25 cellular contexts compared by ENCODE assay signal in the genomic region with DNA sequence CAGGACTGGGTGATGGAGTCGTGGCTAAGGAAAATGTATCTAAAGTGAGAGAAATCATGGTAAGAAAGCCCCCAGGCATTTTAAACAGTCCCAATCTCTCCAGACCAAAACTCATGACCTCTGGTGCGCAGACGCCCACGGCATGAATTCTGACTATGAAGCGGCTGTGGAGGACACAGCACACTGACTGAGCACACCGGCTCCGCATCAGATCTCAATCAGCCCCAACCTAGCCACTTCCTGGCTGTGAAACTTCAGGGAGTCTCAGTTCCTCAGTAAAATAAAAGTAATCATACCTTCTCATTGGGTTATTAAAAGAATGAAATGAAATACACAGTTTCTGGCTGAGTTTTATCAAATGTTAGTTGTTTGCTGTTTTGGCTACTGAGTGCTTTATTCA. TPM values are rescaled to one million over a fixed set of nuclear protein-coding genes. Genes with fewer than 3 reads are reported as not detected.
A peak's percentile ranks its signal among the peaks of the same experiment; 100 is the strongest.
DNase-seq lines count a peak whose midpoint lies in the region; ATAC-seq and TF ChIP-seq lines count a peak whose summit lies in the region.
"Had no signal": no experiment of that assay in that cellular context is flagged by ENCODE, and none has a peak within 500 bp of the region (broad histone marks: within the 10 kb centered on the region; RNA-seq: fewer than 3 reads in every experiment).

No MANE protein-coding gene starts in this region.

- intact Hi-C loops in CD8-positive, alpha-beta T cell (cut with DNase I, micrococcal nuclease): no loop called here

- no peaks in the 10 kb centered on the region for H3K9me3 ChIP-seq in CD4-positive, CD25-positive, alpha-beta regulatory T cell (ENCODE audit: control insufficient read depth in 2 of 2, low read length in 2 of 2)
- no peaks in the 10 kb centered on the region for H3K9me3 ChIP-seq in CD8-positive, alpha-beta T cell (ENCODE audit: low read length)
- H3K9me3 ChIP-seq: MG63, right lobe of liver, upper lobe of left lung had no signal

- peak overlapping the region; percentile 2 to 50 (median 34) for H3K27ac Mint-ChIP-seq in CD4-positive, CD25-positive, alpha-beta regulatory T cell
- peak overlapping the region; percentile 19 for H3K27ac Mint-ChIP-seq in CD8-positive, alpha-beta T cell
- peak overlapping the region; percentile 13 for H3K27ac Mint-ChIP-seq in activated CD8-positive, alpha-beta T cell treated with anti-CD3 and anti-CD28 coated beads, Interleukin-2, amount 10 ng/mL, durations not matched to agents 7 days and 5 days
- H3K27ac Mint-ChIP-seq: activated naive CD8-positive, alpha-beta T cell; neural progenitor cell had no signal

- peak in 1 of 2 donors; percentile 39 for ATAC-seq in CD4-positive, CD25-positive, alpha-beta regulatory T cell (ENCODE audit: low read depth in 2 of 2)
- ATAC-seq in CD8-positive, alpha-beta T cell: no peak
- peak; percentile 51 for ATAC-seq in HG02678 (IDR thresholded peaks at IDR 0.05; ENCODE audit: unreplicated experiment)
- no peak for ATAC-seq in activated CD8-positive, alpha-beta T cell treated with anti-CD3 and anti-CD28 coated beads, Interleukin-2, amount 10 ng/mL, durations not matched to agents 7 days and 5 days
- no peak for ATAC-seq in GM21786 (IDR thresholded peaks at IDR 0.05; ENCODE audit: unreplicated experiment)

- H3K4me1 Mint-ChIP-seq in CD4-positive, CD25-positive, alpha-beta regulatory T cell: peaks cover 11 to 34% (median 29%) of the 10 kb centered on the region in 4 donors
- peaks cover 31% of the 10 kb centered on the region for H3K4me1 Mint-ChIP-seq in CD8-positive, alpha-beta T cell (ENCODE audit: low read depth)
- H3K4me1 Mint-ChIP-seq in activated CD8-positive, alpha-beta T cell treated with anti-CD3 and anti-CD28 coated beads, Interleukin-2, amount 10 ng/mL, durations not matched to agents 7 days and 5 days (ENCODE audit: low read depth): peaks cover 21% of the 10 kb centered on the region

- CTCF ChIA-PET in CD8-positive, alpha-beta T cell (lab: Charles Lee): no interaction called here
- CTCF ChIA-PET in activated CD8-positive, alpha-beta T cell treated with anti-CD3 and anti-CD28 coated beads, Interleukin-2, amount 10 ng/mL, durations not matched to agents 7 days and 5 days (lab: Charles Lee): no interaction called here

- no peaks in the 10 kb centered on the region for H3K27me3 Mint-ChIP-seq in CD4-positive, CD25-positive, alpha-beta regulatory T cell
- H3K27me3 Mint-ChIP-seq in CD8-positive, alpha-beta T cell (ENCODE audit: low read depth): no peaks in the 10 kb centered on the region
- no peaks in the 10 kb centered on the region for H3K27me3 Mint-ChIP-seq in activated CD8-positive, alpha-beta T cell treated with anti-CD3 and anti-CD28 coated beads, Interleukin-2, amount 10 ng/mL, durations not matched to agents 7 days and 5 days (ENCODE audit: low read depth)
- H3K27me3 Mint-ChIP-seq: activated naive CD8-positive, alpha-beta T cell; central memory CD8-positive, alpha-beta T cell had no signal

- no peak overlapping the region for H3K4me3 Mint-ChIP-seq in CD4-positive, CD25-positive, alpha-beta regulatory T cell
- no peak overlapping the region for H3K4me3 Mint-ChIP-seq in CD8-positive, alpha-beta T cell
- no peak overlapping the region for H3K4me3 Mint-ChIP-seq in activated CD8-positive, alpha-beta T cell treated with anti-CD3 and anti-CD28 coated beads, Interleukin-2, amount 10 ng/mL, durations not matched to agents 7 days and 5 days
- H3K4me3 Mint-ChIP-seq: activated naive CD8-positive, alpha-beta T cell; activated T-helper 1 cell treated with anti-CD3 and anti-CD28 coated beads, Interleukin-12 subunit alpha, Interleukin-12 subunit beta, Interleukin-2, Interleukin-4 antibody, amounts not matched to agents 30 ng/mL and 10 ng/mL and 1 ng/mL, durations not matched to agents 14 hours and 24 hours and 36 hours; central memory CD8-positive, alpha-beta T cell; neural progenitor cell had no signal

- H3K4me3 ChIP-seq in CD4-positive, CD25-positive, alpha-beta regulatory T cell (ENCODE audit: low read depth, low read length): no peak overlapping the region
- H3K4me3 ChIP-seq in CD8-positive, alpha-beta T cell (ENCODE audit: low read depth, low read length): no peak overlapping the region
- H3K4me3 ChIP-seq: K562, MG63, neural progenitor cell, right lobe of liver, upper lobe of left lung had no signal

- POLR2A ChIA-PET in CD8-positive, alpha-beta T cell (lab: Charles Lee): no interaction called here
- POLR2A ChIA-PET in activated CD8-positive, alpha-beta T cell treated with anti-CD3 and anti-CD28 coated beads, Interleukin-2, amount 10 ng/mL, durations not matched to agents 7 days and 5 days (lab: Charles Lee): no interaction called here

- H3K27me3 ChIP-seq in CD4-positive, CD25-positive, alpha-beta regulatory T cell (ENCODE audit: control insufficient read depth, insufficient read depth, low read length): no peaks in the 10 kb centered on the region
- H3K27me3 ChIP-seq in CD8-positive, alpha-beta T cell (ENCODE audit: insufficient read depth, low read length): no peaks in the 10 kb centered on the region
- H3K27me3 ChIP-seq: MG63, neural progenitor cell, right lobe of liver, upper lobe of left lung had no signal

- TF ChIP-seq CTCF in CD8-positive, alpha-beta T cell (IDR thresholded peaks at IDR 0.05): no peak

- peaks cover 31% of the 10 kb centered on the region for H3K36me3 ChIP-seq in CD4-positive, CD25-positive, alpha-beta regulatory T cell (ENCODE audit: control insufficient read depth, insufficient read depth, low read length)
- H3K36me3 ChIP-seq in CD8-positive, alpha-beta T cell (ENCODE audit: insufficient read depth, low read length): peaks cover 9% of the 10 kb centered on the region
- H3K36me3 ChIP-seq: MG63, neural progenitor cell had no signal

- no peak overlapping the region for H3K27ac ChIP-seq in CD4-positive, CD25-positive, alpha-beta regulatory T cell (ENCODE audit: insufficient read depth, low read length, poor library complexity, severe bottlenecking)
- H3K27ac ChIP-seq in CD8-positive, alpha-beta T cell (ENCODE audit: low read depth, low read length): no peak overlapping the region
- H3K27ac ChIP-seq: neural progenitor cell, right lobe of liver, upper lobe of left lung had no signal

- peaks cover 7% of the 10 kb centered on the region for H3K4me1 ChIP-seq in CD4-positive, CD25-positive, alpha-beta regulatory T cell (ENCODE audit: control insufficient read depth, insufficient read depth, low read length, poor library complexity, severe bottlenecking)
- peaks cover 9% of the 10 kb centered on the region for H3K4me1 ChIP-seq in CD8-positive, alpha-beta T cell (ENCODE audit: insufficient read depth, low read length)
- H3K4me1 ChIP-seq: neural progenitor cell, right lobe of liver had no signal

- H3K9me3 Mint-ChIP-seq in CD4-positive, CD25-positive, alpha-beta regulatory T cell: no peaks in the 10 kb centered on the region
- H3K9me3 Mint-ChIP-seq in CD8-positive, alpha-beta T cell: no peaks in the 10 kb centered on the region
- no peaks in the 10 kb centered on the region for H3K9me3 Mint-ChIP-seq in activated CD8-positive, alpha-beta T cell treated with anti-CD3 and anti-CD28 coated beads, Interleukin-2, amount 10 ng/mL, durations not matched to agents 7 days and 5 days (ENCODE audit: insufficient read depth)
- H3K9me3 Mint-ChIP-seq: activated T-helper 1 cell treated with anti-CD3 and anti-CD28 coated beads, Interleukin-12 subunit alpha, Interleukin-12 subunit beta, Interleukin-2, Interleukin-4 antibody, amounts not matched to agents 30 ng/mL and 10 ng/mL and 1 ng/mL, durations not matched to agents 14 hours and 24 hours and 36 hours; central memory CD8-positive, alpha-beta T cell; neural progenitor cell had no signal

- peaks cover 55% of the 10 kb centered on the region for H3K36me3 Mint-ChIP-seq in CD4-positive, CD25-positive, alpha-beta regulatory T cell
- H3K36me3 Mint-ChIP-seq in CD8-positive, alpha-beta T cell: peaks cover 82% of the 10 kb centered on the region
- peaks cover 54% of the 10 kb centered on the region for H3K36me3 Mint-ChIP-seq in activated CD8-positive, alpha-beta T cell treated with anti-CD3 and anti-CD28 coated beads, Interleukin-2, amount 10 ng/mL, durations not matched to agents 7 days and 5 days (ENCODE audit: low read depth)

- no peak for DNase-seq in CD4-positive, CD25-positive, alpha-beta regulatory T cell
- DNase-seq in CD8-positive, alpha-beta T cell: no peak
- no peak for DNase-seq in activated CD8-positive, alpha-beta T cell treated with anti-CD3 and anti-CD28 coated beads, Interleukin-2, amount 10 ng/mL, durations not matched to agents 7 days and 5 days
- DNase-seq in DMS114 treated with DMSO at 0.1 percent for 48 hours (lab: John Stamatoyannopoulos, UW; ENCODE audit: unreplicated experiment) (no peak), hypothalamus (lab: John Stamatoyannopoulos, UW) (no peak), glomerular visceral epithelial cell (ENCODE audit: extremely low spot score) (no peak)
- DNase-seq: DMS153; H7; MG63; NCI-H1417; NCI-H2081 treated with DMSO at 0.1 percent for 48 hours; NCI-H345; posterior cingulate gyrus; right lobe of liver; Right ventricle myocardium superior; stimulated activated CD8-positive, alpha-beta memory T cell treated with anti-CD3 and anti-CD28 coated beads, Interleukin-4, amount 100 ng/mL, for 48 hours; T1000 had no signal

RNA-seq across cellular contexts. Expression of a gene that starts 38.7 kb away (rescaled TPM):
- 38.1 TPM for total RNA-seq in CD4-positive, CD25-positive, alpha-beta regulatory T cell
- 10 to 100 TPM; 26.5 to 35.2 (median 31.7) TPM for polyA plus RNA-seq in CD4-positive, CD25-positive, alpha-beta regulatory T cell
- 10 to 100 TPM; 40.3 to 45.6 TPM for total RNA-seq in CD8-positive, alpha-beta T cell
- 10 to 100 TPM; 65.2 to 66.0 TPM for total RNA-seq in activated CD8-positive, alpha-beta T cell treated with anti-CD3 and anti-CD28 coated beads, Interleukin-2, amount 10 ng/mL, durations not matched to agents 7 days and 5 days

RNA-seq across cellular contexts. Expression of a gene that starts 39.3 kb away (rescaled TPM):
- total RNA-seq in CD4-positive, CD25-positive, alpha-beta regulatory T cell: 139 TPM
- 10 to 100 TPM in 3 of 4 donors, 1 to 10 TPM in 1; 8.8 to 23.9 (median 20.3) TPM for polyA plus RNA-seq in CD4-positive, CD25-positive, alpha-beta regulatory T cell
- total RNA-seq in CD8-positive, alpha-beta T cell: 100 to 1,000 TPM; 171 to 177 TPM
- 10 to 100 TPM; 81.0 to 81.2 TPM for total RNA-seq in activated CD8-positive, alpha-beta T cell treated with anti-CD3 and anti-CD28 coated beads, Interleukin-2, amount 10 ng/mL, durations not matched to agents 7 days and 5 days
